8 cellular contexts compared by ENCODE assay signal in the genomic region with DNA sequence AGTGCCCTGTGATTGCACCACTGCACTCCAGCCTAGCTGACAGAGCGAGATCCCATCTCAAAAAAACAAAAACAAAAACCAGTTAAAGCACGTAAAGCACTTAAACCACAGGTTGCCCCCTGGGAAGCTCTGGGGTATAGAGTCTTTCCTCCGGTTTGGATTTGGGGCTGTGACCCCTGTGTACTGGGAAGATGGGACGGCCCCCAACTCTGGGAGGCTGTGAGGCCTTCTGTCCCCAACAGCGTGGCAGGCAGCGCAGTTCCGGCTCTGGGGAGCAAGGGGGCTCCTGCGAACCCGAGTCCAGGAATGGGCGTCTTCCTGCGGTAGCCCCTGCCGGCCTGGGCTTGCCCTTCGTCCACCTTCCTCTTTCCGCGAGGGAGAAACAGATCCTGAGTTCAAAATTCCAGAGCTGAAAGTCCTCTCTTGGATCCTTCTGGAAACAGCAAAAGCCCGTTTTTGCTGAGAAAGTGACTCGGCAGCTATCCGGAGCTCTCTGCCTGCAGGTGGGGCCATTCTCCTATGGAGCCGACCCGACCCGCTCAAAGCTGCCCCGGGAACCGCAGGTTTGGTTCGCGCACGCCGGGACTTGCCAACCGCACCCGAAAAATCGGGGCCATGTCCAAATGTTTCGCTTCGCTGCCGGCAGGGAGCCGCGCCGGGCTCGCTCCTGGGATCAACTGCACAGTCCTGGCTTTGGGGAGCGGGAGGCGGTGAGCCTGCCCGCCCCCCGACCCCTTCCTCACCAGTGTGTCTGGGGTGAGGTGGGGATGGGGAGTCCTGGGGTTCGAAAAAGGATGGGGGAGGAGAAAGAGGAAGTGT. TPM values are rescaled to one million over a fixed set of nuclear protein-coding genes. Genes with fewer than 3 reads are reported as not detected.
DNase-seq lines count a peak whose midpoint lies in the region; ATAC-seq, FAIRE-seq and TF ChIP-seq lines count a peak whose summit lies in the region.

No MANE protein-coding gene starts in this region.

- DNase-seq in OCI-M1 (lab: John Stamatoyannopoulos, UW) (peak; percentile 80), head of caudate nucleus (peak in 41 of 42 donors; percentile 11 to 80 (median 47)), pancreas (peak in 5 of 6 donors; percentile 49 to 76 (median 60)), upper lobe of right lung (peak; percentile 79), cerebellar nuclear complex (lab: John Stamatoyannopoulos, UW) (no peak)
- DNase-seq in activated naive CD4-positive, alpha-beta T cell treated with anti-CD3 and anti-CD28 coated beads, Interleukin-2, amount 10 ng/mL, durations not matched to agents 7 days and 5 days = peak; percentile 78

- H3K27ac Mint-ChIP-seq in activated naive CD4-positive, alpha-beta T cell treated with anti-CD3 and anti-CD28 coated beads, Interleukin-2, amount 10 ng/mL, durations not matched to agents 7 days and 5 days = no peak overlapping the region

- peak overlapping the region in 2 of 4 donors; percentile 28 to 38 for H3K4me3 ChIP-seq in pancreas
- peak overlapping the region; percentile 53 for H3K4me3 ChIP-seq in upper lobe of right lung

- no peaks in the 10 kb centered on the region for H3K9me3 Mint-ChIP-seq in activated naive CD4-positive, alpha-beta T cell treated with anti-CD3 and anti-CD28 coated beads, Interleukin-2, amount 10 ng/mL, durations not matched to agents 7 days and 5 days

- H3K4me1 ChIP-seq in pancreas = no peaks in the 10 kb centered on the region
- peaks cover 25% of the 10 kb centered on the region for H3K4me1 ChIP-seq in upper lobe of right lung

- CTCF ChIA-PET in activated naive CD4-positive, alpha-beta T cell treated with anti-CD3 and anti-CD28 coated beads, Interleukin-2, amount 10 ng/mL, durations not matched to agents 7 days and 5 days (lab: Charles Lee) = interaction anchor here (0.7 to 6.4 kb wide), 16 partner anchors 18 to 104 kb away, joined by 3 to 50 read pairs (median 4); partner anchors contain the start of gene CDC42EP2

- H3K9me3 ChIP-seq in pancreas = no peaks in the 10 kb centered on the region
- no peaks in the 10 kb centered on the region for H3K9me3 ChIP-seq in upper lobe of right lung

- intact Hi-C loops in head of caudate nucleus (cut with DNase I) (no loop called here), pancreas (cut with DNase I) (loop anchor here in 1 of 3 donors (10.0 kb wide), 1 partner anchor 99 kb away; no protein-coding TSS in a partner anchor), upper lobe of right lung (cut with DNase I) (no loop called here)

- WGBS in pancreas, 2 donors = 21 to 31% methylated on average over 41 to 42 of the region's 42 CpGs

- TF ChIP-seq CTCF in GM12874 (IDR thresholded peaks at IDR 0.05; ENCODE audit: insufficient read depth, low read depth, low read length) = peak; percentile 62
- peak in 2 of 4 donors; percentile 18 to 24 for TF ChIP-seq CTCF in pancreas (IDR thresholded peaks at IDR 0.05)
- TF ChIP-seq CTCF in upper lobe of right lung (IDR thresholded peaks at IDR 0.05) = peak; percentile 42

- H3K4me3 Mint-ChIP-seq in activated naive CD4-positive, alpha-beta T cell treated with anti-CD3 and anti-CD28 coated beads, Interleukin-2, amount 10 ng/mL, durations not matched to agents 7 days and 5 days = peak overlapping the region; percentile 64

- H3K27me3 Mint-ChIP-seq in activated naive CD4-positive, alpha-beta T cell treated with anti-CD3 and anti-CD28 coated beads, Interleukin-2, amount 10 ng/mL, durations not matched to agents 7 days and 5 days = peaks cover 63% of the 10 kb centered on the region

- H3K36me3 ChIP-seq in pancreas (no peaks in the 10 kb centered on the region), upper lobe of right lung (no peaks in the 10 kb centered on the region)

- no peaks in the 10 kb centered on the region for H3K36me3 Mint-ChIP-seq in activated naive CD4-positive, alpha-beta T cell treated with anti-CD3 and anti-CD28 coated beads, Interleukin-2, amount 10 ng/mL, durations not matched to agents 7 days and 5 days

- H3K4me1 Mint-ChIP-seq in activated naive CD4-positive, alpha-beta T cell treated with anti-CD3 and anti-CD28 coated beads, Interleukin-2, amount 10 ng/mL, durations not matched to agents 7 days and 5 days = peaks cover 18% of the 10 kb centered on the region

- peak; percentile 90 to 96 (median 94) for ATAC-seq in pancreas
- ATAC-seq in upper lobe of right lung = peak; percentile 67
- no peak for ATAC-seq in GM21447 (IDR thresholded peaks at IDR 0.05; ENCODE audit: unreplicated experiment)

- no peaks in the 10 kb centered on the region for H3K27me3 ChIP-seq in pancreas
- H3K27me3 ChIP-seq in upper lobe of right lung = no peaks in the 10 kb centered on the region

- FAIRE-seq in pancreas (lab: Jason Lieb, UNC) = no peak

- H3K27ac ChIP-seq in pancreas (no peak overlapping the region), upper lobe of right lung (peak overlapping the region; percentile 42)

RNA-seq across cellular contexts. Expression of gene POLA2, which starts 36.3 kb away (rescaled TPM):
- total RNA-seq in pancreas = 1 to 10 TPM; 3.1 to 6.4 (median 4.6) TPM
- 1 to 10 TPM; 6.8 to 7.5 TPM for polyA plus RNA-seq in pancreas
- total RNA-seq in upper lobe of right lung = 9.5 TPM

RNA-seq across cellular contexts. Expression of gene CAPN1, which starts 43.8 kb away (rescaled TPM):
- total RNA-seq in pancreas (100 to 1,000 TPM; 103 to 139 (median 107) TPM), upper lobe of right lung (179 TPM)
- polyA plus RNA-seq in pancreas = 100 to 1,000 TPM; 111 to 144 TPM

RNA-seq across cellular contexts. Expression of gene SPDYC, which starts 55.5 kb away (rescaled TPM):
- not detected for total RNA-seq in pancreas
- under 1 TPM in 1 of 2 donors, not detected in 1; 0.14 TPM for polyA plus RNA-seq in pancreas
- not detected for total RNA-seq in upper lobe of right lung

Comparison
In these comparisons a context has a peak if more than half of its experiments do, and no peak if none do; other contexts are left out.
1. DNase-seq: peak in OCI-M1 (single experiment), activated naive CD4-positive, alpha-beta T cell treated with anti-CD3 and anti-CD28 coated beads, Interleukin-2, amount 10 ng/mL, durations not matched to agents 7 days and 5 days (single experiment), head of caudate nucleus (41 of 42), pancreas (5 of 6) and upper lobe of right lung (single experiment); none in cerebellar nuclear complex (0 of 2).